ENCODE assay signal across 11 cellular contexts in the genomic region with DNA sequence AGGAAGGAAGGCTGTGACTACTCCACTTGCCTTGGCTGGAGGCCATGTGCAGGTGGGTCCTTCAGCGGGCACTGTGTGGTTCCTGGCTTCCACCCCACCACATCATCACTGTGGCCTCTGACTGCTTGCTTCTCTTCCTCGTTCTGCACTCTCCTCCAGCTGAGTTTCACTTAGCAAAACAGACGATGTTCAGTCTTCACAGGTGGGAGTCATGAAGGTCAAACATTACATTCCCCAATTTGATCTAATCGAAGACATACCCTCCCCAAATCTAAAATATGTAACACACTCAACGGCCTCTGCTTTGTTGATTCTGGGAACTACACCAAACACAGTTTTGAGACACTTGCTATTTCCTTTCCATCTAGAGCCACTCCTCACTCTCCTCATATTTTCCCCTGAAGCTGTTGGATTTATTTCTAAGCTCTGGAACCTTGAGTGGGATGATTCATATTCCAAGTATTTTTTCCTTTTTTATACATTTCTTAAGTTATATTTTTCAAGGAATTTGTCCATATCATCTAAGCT.
DNase-seq lines count a peak whose midpoint lies in the region; ATAC-seq, FAIRE-seq and TF ChIP-seq lines count a peak whose summit lies in the region.
"Had no signal": no experiment of that assay in that cellular context is flagged by ENCODE, and none has a peak within 500 bp of the region (broad histone marks: within the 10 kb centered on the region; RNA-seq: fewer than 3 reads in every experiment).

No MANE protein-coding gene starts in this region.

- dilution Hi-C loops in keratinocyte (cut with MboI; ENCODE audit: extremely low pct_ligation_motif_present, low sequenced_read_pairs), result no loop called here

- no peaks in the 10 kb centered on the region for H3K9me1 ChIP-seq in keratinocyte (ENCODE audit: control insufficient read depth, extremely low read depth, insufficient read depth, low read length)

- H3K9me3 ChIP-seq in heart right ventricle (peaks cover 0 to 16% (median 0%) of the 10 kb centered on the region in 11 donors), keratinocyte (ENCODE audit: control insufficient read depth, low read depth, low read length) (peaks cover 2% of the 10 kb centered on the region)

- no peak overlapping the region for H3K4me3 ChIP-seq in heart right ventricle
- no peak overlapping the region for H3K4me3 ChIP-seq in keratinocyte (ENCODE audit: control insufficient read depth in 2 of 3, extremely low read depth in 1 of 3, insufficient read depth in 2 of 3, low read depth in 1 of 3, low read length in 3 of 3)

- no peaks in the 10 kb centered on the region for H4K20me1 ChIP-seq in keratinocyte (ENCODE audit: control insufficient read depth, extremely low read depth, insufficient read depth, low read length)

- TF ChIP-seq CTCF in heart right ventricle (IDR thresholded peaks at IDR 0.05) (no peak), keratinocyte (optimal IDR thresholded peaks at IDR 0.05 in 1 of 3, IDR thresholded peaks at IDR 0.05 in 1 of 3, conservative IDR thresholded peaks at IDR 0.05 in 1 of 3; ENCODE audit: extremely low read depth in 1 of 3, insufficient read depth in 2 of 3, low read length in 3 of 3) (no peak)

- no peak overlapping the region for H3K9ac ChIP-seq in keratinocyte (ENCODE audit: control insufficient read depth, extremely low read depth, insufficient read depth, low read length)

- H3K79me2 ChIP-seq in keratinocyte (ENCODE audit: control insufficient read depth, insufficient read depth, low read length), result no peaks in the 10 kb centered on the region

- peak overlapping the region; percentile 5 for H2AFZ ChIP-seq in keratinocyte (ENCODE audit: control insufficient read depth, low read length)

- no peaks in the 10 kb centered on the region for H3K36me3 ChIP-seq in heart right ventricle
- no peaks in the 10 kb centered on the region for H3K36me3 ChIP-seq in keratinocyte (ENCODE audit: control insufficient read depth in 2 of 2, extremely low read depth in 1 of 2, insufficient read depth in 2 of 2, low read length in 2 of 2)

- DNase-seq in heart right ventricle (no peak), left ventricle myocardium superior (no peak), amniotic epithelial cell (ENCODE audit: low read depth) (peak; percentile 64), keratinocyte (ENCODE audit: low read depth, low spot score) (no peak), NCI-H187 treated with DMSO at 0.1 percent for 48 hours (lab: John Stamatoyannopoulos, UW) (no peak)
- DNase-seq: effector memory CD4-positive, alpha-beta T cell; NCI-H1694 had no signal

- intact Hi-C loops in heart right ventricle (cut with DNase I), result loop anchor here in 1 of 10 donors (2.0 to 5.0 kb wide), 2 partner anchors 26 to 260 kb away; no protein-coding TSS in a partner anchor
- intact Hi-C loops in left ventricle myocardium superior (cut with micrococcal nuclease), result loop anchor here (10.0 kb wide), 1 partner anchor 338 kb away; no protein-coding TSS in a partner anchor

- H3K4me1 ChIP-seq in heart right ventricle (peaks cover 5 to 48% (median 37%) of the 10 kb centered on the region in 9 donors), keratinocyte (ENCODE audit: control insufficient read depth, extremely low read depth, insufficient read depth, low read length) (peaks cover 12% of the 10 kb centered on the region)

- WGBS in heart right ventricle, 2 donors, result 31 to 39% methylated on average over 5 of the region's 5 CpGs

- peak; percentile 79 for FAIRE-seq in keratinocyte (lab: Jason Lieb, UNC)
- FAIRE-seq: GM18507 had no signal

- no peak for ATAC-seq in heart right ventricle
- no peak for ATAC-seq in left ventricle myocardium superior
- ATAC-seq in GM19455 (IDR thresholded peaks at IDR 0.05; ENCODE audit: unreplicated experiment), result no peak
- no peak for ATAC-seq in HG03521 (IDR thresholded peaks at IDR 0.05; ENCODE audit: unreplicated experiment)
- no peak for ATAC-seq in HG03439 (IDR thresholded peaks at IDR 0.05; ENCODE audit: unreplicated experiment)

- H3K27me3 ChIP-seq in heart right ventricle (no peaks in the 10 kb centered on the region), keratinocyte (ENCODE audit: control insufficient read depth, extremely low read depth, insufficient read depth, low read length) (no peaks in the 10 kb centered on the region)

- H3K27ac ChIP-seq in heart right ventricle (peak overlapping the region in 8 of 10 donors; percentile 6 to 75 (median 58)), keratinocyte (ENCODE audit: control insufficient read depth, insufficient read depth, low read length) (no peak overlapping the region)

- peak overlapping the region; percentile 22 for H3K4me2 ChIP-seq in keratinocyte (ENCODE audit: control insufficient read depth, extremely low read depth, insufficient read depth, low read depth, low read length)
